Comparison of ENCODE assay signal across 8 cellular contexts in genomic region chr5:36606052-36606436, GRCh38. TPM values are rescaled to one million over a fixed set of nuclear protein-coding genes. Genes with fewer than 3 reads are reported as not detected.
DNase-seq lines count a peak whose midpoint lies in the region; ATAC-seq and TF ChIP-seq lines count a peak whose summit lies in the region.

No MANE protein-coding gene starts in this region.

- TF ChIP-seq CTCF in WERI-Rb-1 (IDR thresholded peaks at IDR 0.05; ENCODE audit: low read depth, low read length) (no peak), heart left ventricle (IDR thresholded peaks at IDR 0.05) (no peak), gastrocnemius medialis (IDR thresholded peaks at IDR 0.05 in 4 of 5, conservative IDR thresholded peaks at IDR 0.05 in 1 of 5) (no peak)

- intact Hi-C loops in heart left ventricle (cut with DNase I) (loop anchor here in 9 of 10 donors (1.0 to 10.0 kb wide), 10 partner anchors 46 to 191 kb away; no protein-coding TSS in a partner anchor), gastrocnemius medialis (cut with DNase I; ENCODE audit: low total_unique reads) (loop anchor here (2.0 to 10.0 kb wide), 3 partner anchors 87 to 276 kb away; no protein-coding TSS in a partner anchor)

- H3K4me3 ChIP-seq in WERI-Rb-1 (ENCODE audit: low read depth, low read length) (peak overlapping the region; percentile 80), heart left ventricle (peak overlapping the region; percentile 26 to 68 (median 62)), gastrocnemius medialis (peak overlapping the region; percentile 59 to 83 (median 76))

- H3K36me3 ChIP-seq in WERI-Rb-1 = peaks cover 11% of the 10 kb centered on the region
- H3K36me3 ChIP-seq in heart left ventricle = no peaks in the 10 kb centered on the region
- H3K36me3 ChIP-seq in gastrocnemius medialis = no peaks in the 10 kb centered on the region

- TF ChIP-seq POLR2A in heart left ventricle (IDR thresholded peaks at IDR 0.05) = no peak
- TF ChIP-seq POLR2A in gastrocnemius medialis (IDR thresholded peaks at IDR 0.05) = no peak

- H3K4me1 ChIP-seq in heart left ventricle (peaks cover 0 to 29% (median 2%) of the 10 kb centered on the region in 12 donors), gastrocnemius medialis (peaks cover 17 to 33% of the 10 kb centered on the region in 2 donors)

- DNase-seq in WERI-Rb-1 (no peak), heart left ventricle (no peak), gastrocnemius medialis (no peak), GM19240 (ENCODE audit: insufficient read length, low spot score) (no peak), NCI-H69 (lab: John Stamatoyannopoulos, UW) (no peak)
- DNase-seq in activated CD4-positive, CD25-positive, alpha-beta regulatory T cell treated with anti-CD3 and anti-CD28 coated beads, Interleukin-2, amount 50 U/mL, for 72 hours = no peak

- H3K9me3 ChIP-seq in WERI-Rb-1 (ENCODE audit: severe bottlenecking) (no peaks in the 10 kb centered on the region), heart left ventricle (no peaks in the 10 kb centered on the region), gastrocnemius medialis (no peaks in the 10 kb centered on the region)

- H3K27me3 ChIP-seq in WERI-Rb-1 (ENCODE audit: insufficient read depth, low read depth, severe bottlenecking) (no peaks in the 10 kb centered on the region), heart left ventricle (peaks cover 0 to 5% (median 0%) of the 10 kb centered on the region in 9 donors), gastrocnemius medialis (no peaks in the 10 kb centered on the region)

- H3K27ac ChIP-seq in WERI-Rb-1 (peak overlapping the region; percentile 90), heart left ventricle (peak overlapping the region; percentile 58 to 91 (median 86)), gastrocnemius medialis (peak overlapping the region; percentile 75 to 94 (median 91))

- WGBS in heart left ventricle, 4 donors = 3 to 7% (median 4%) methylated on average over 11 of the region's 11 CpGs

- ATAC-seq in GM19455 (IDR thresholded peaks at IDR 0.05; ENCODE audit: unreplicated experiment) = peak; percentile 24
- ATAC-seq in heart left ventricle = peak in 1 of 4 donors; percentile 29
- no peak for ATAC-seq in gastrocnemius medialis
- ATAC-seq in GM21723 (IDR thresholded peaks at IDR 0.05; ENCODE audit: unreplicated experiment) = no peak

- in situ Hi-C loops in gastrocnemius medialis (cut with MboI; ENCODE audit: low sequenced_read_pairs in 4 of 4) = loop anchor here in 1 of 4 donors (10.0 kb wide), 1 partner anchor 89 kb away; no protein-coding TSS in a partner anchor

RNA-seq across cellular contexts. Expression of gene SLC1A3, which starts 0.4 kb away (rescaled TPM):
- total RNA-seq in heart left ventricle (100 to 1,000 TPM in 2 of 9 donors, 10 to 100 TPM in 7; 49.5 to 120 (median 66.1) TPM), gastrocnemius medialis (10 to 100 TPM in 3 of 4 donors, 1 to 10 TPM in 1; 5.3 to 69.4 (median 17.4) TPM)
- 100 to 1,000 TPM in 1 of 2 donors, 10 to 100 TPM in 1; 56.2 to 153 TPM for polyA plus RNA-seq in heart left ventricle
